Comparison of ENCODE assay signal across 8 cellular contexts in genomic region chr3:184540777-184541681, GRCh38. TPM values are rescaled to one million over a fixed set of nuclear protein-coding genes. Genes with fewer than 3 reads are reported as not detected.
DNase-seq lines count a peak whose midpoint lies in the region; ATAC-seq and TF ChIP-seq lines count a peak whose summit lies in the region.

No MANE protein-coding gene starts in this region.

- H3K27me3 ChIP-seq in BJ (ENCODE audit: control insufficient read depth, insufficient read depth, low read length) (peaks cover 20% of the 10 kb centered on the region), HL-60 (ENCODE audit: insufficient read depth, poor library complexity, severe bottlenecking) (peaks cover 22% of the 10 kb centered on the region), NT2/D1 (ENCODE audit: insufficient read depth, insufficient read length) (peaks cover 7% of the 10 kb centered on the region), prostate gland (replicated peaks; ENCODE audit: insufficient read depth) (no peaks in the 10 kb centered on the region)

- ATAC-seq in GM18858 (IDR thresholded peaks at IDR 0.05; ENCODE audit: unreplicated experiment) (no peak), HG02678 (IDR thresholded peaks at IDR 0.05; ENCODE audit: unreplicated experiment) (no peak)

- CTCF ChIA-PET in BJ (lab: Yijun Ruan, JAX): interaction anchor here (0.6 to 12.6 kb wide), 25 partner anchors 9 to 648 kb away, joined by 3 to 195 read pairs (median 4); no protein-coding TSS in a partner anchor

- H3K36me3 ChIP-seq in BJ (ENCODE audit: control insufficient read depth, insufficient read depth, low read length) (no peaks in the 10 kb centered on the region), NT2/D1 (ENCODE audit: insufficient read depth, insufficient read length, low read length) (no peaks in the 10 kb centered on the region), prostate gland (no peaks in the 10 kb centered on the region)

- H3K9me3 ChIP-seq in NT2/D1 (ENCODE audit: insufficient read depth, low read length) (no peaks in the 10 kb centered on the region), prostate gland (no peaks in the 10 kb centered on the region)

- H3K27ac ChIP-seq in HL-60 (replicated peaks) (no peak overlapping the region), prostate gland (no peak overlapping the region)

- H3K4me1 ChIP-seq in NT2/D1 (ENCODE audit: insufficient read depth, insufficient read length) (peaks cover 8% of the 10 kb centered on the region), prostate gland (replicated peaks) (no peaks in the 10 kb centered on the region)

- DNase-seq in BJ (ENCODE audit: low read depth) (no peak), HL-60 (ENCODE audit: low read depth in 1 of 2, low spot score in 1 of 2) (peak; percentile 29 to 70), NT2/D1 (ENCODE audit: low read depth, low spot score) (peak; percentile 73), fibroblast of villous mesenchyme (ENCODE audit: low read depth) (peak; percentile 27), prostate gland (ENCODE audit: low spot score) (peak; percentile 87)
- DNase-seq in activated T-cell treated with anti-CD3 and anti-CD28 coated beads, Interleukin-2, amount 50 U/mL, for 1 hour: peak; percentile 77

- POLR2A ChIA-PET in BJ (lab: Charles Lee): no interaction called here

- TF ChIP-seq CTCF in BJ (IDR thresholded peaks at IDR 0.05; ENCODE audit: insufficient read depth, low read depth, low read length) (peak; percentile 69), HL-60 (IDR thresholded peaks at IDR 0.05; ENCODE audit: insufficient read depth, low read length) (peak; percentile 56), fibroblast of villous mesenchyme (IDR thresholded peaks at IDR 0.05; ENCODE audit: insufficient read depth, low read depth, low read length) (peak; percentile 69), prostate gland (IDR thresholded peaks at IDR 0.05) (peak; percentile 61 to 85 (median 81))

- intact Hi-C loops in prostate gland (cut with DNase I): loop anchor here (5.0 kb wide), 1 partner anchor 169 kb away; no protein-coding TSS in a partner anchor

- TF ChIP-seq POLR2A in prostate gland (IDR thresholded peaks at IDR 0.05): no peak

- 43% methylated on average over 14 of the region's 14 CpGs for WGBS in prostate gland

- H3K4me3 ChIP-seq in BJ (ENCODE audit: low read depth, low read length) (no peak overlapping the region), HL-60 (replicated peaks; ENCODE audit: insufficient read depth, low read length) (no peak overlapping the region), NT2/D1 (ENCODE audit: insufficient read length, low read depth) (no peak overlapping the region), fibroblast of villous mesenchyme (ENCODE audit: low read depth, low read length) (no peak overlapping the region), prostate gland (no peak overlapping the region)

- H3K9ac ChIP-seq in NT2/D1 (ENCODE audit: insufficient read length, low read depth): no peak overlapping the region

RNA-seq across cellular contexts. Expression of gene EPHB3, which starts 20.6 kb away (rescaled TPM):
- polyA plus RNA-seq in BJ (2011; rRNA removed): 1.1 and 3.3 TPM in 2 replicates
- polyA minus RNA-seq in BJ (2011; rRNA and poly(A)+ RNA removed): 4.1 and 5.9 TPM in 2 replicates
- total RNA-seq in fibroblast of villous mesenchyme: 2.2 and 3.5 TPM in 2 replicates
- total RNA-seq in prostate gland: 10 to 100 TPM; 11.9 to 25.2 TPM
